33 cellular contexts compared by ENCODE assay signal in genomic region chr4:25921922-25922321, GRCh38.
"Had no signal": no experiment of that assay in that cellular context is flagged by ENCODE, and none has a peak within 500 bp of the region (broad histone marks: within the 10 kb centered on the region; RNA-seq: fewer than 3 reads in every experiment).

No MANE protein-coding gene starts in this region.

- H3K4me1 Mint-ChIP-seq: activated B cell treated with CpG ODN at 0.5 μM for 24 hours had no signal

- DNase-seq: activated B cell treated with CpG ODN at 0.5 μM for 24 hours; activated CD4-positive, alpha-beta T cell treated with anti-CD3 and anti-CD28 coated beads for 48 hours; activated CD4-positive, alpha-beta T cell treated with anti-CD3 and anti-CD28 coated beads, Interleukin-2, amount 50 U/mL, for 1 hour; activated CD4-positive, alpha-beta T cell treated with anti-CD3 and anti-CD28 coated beads, Interleukin-2, amount 50 U/mL, for 48 hours; activated CD8-positive, alpha-beta memory T cell treated with anti-CD3 and anti-CD28 coated beads, Interleukin-2, amount 10 ng/mL, durations not matched to agents 7 days and 5 days; activated CD8-positive, alpha-beta memory T cell treated with anti-CD3 and anti-CD28 coated beads, Interleukin-2, amount 50 U/mL, for 4 hours; activated CD8-positive, alpha-beta T cell treated with anti-CD3 and anti-CD28 coated beads, Interleukin-2, amount 10 ng/mL, durations not matched to agents 7 days and 5 days; activated effector memory CD4-positive, alpha-beta T cell treated with anti-CD3 and anti-CD28 coated beads, Interleukin-2, amount 50 U/mL, for 16 hours; activated naive CD4-positive, alpha-beta T cell treated with anti-CD3 and anti-CD28 coated beads for 36 hours; activated naive CD8-positive, alpha-beta T cell treated with anti-CD3 and anti-CD28 coated beads for 36 hours; activated naive CD8-positive, alpha-beta T cell treated with anti-CD3 and anti-CD28 coated beads, Interleukin-2, amount 50 U/mL, for 24 hours; activated T-cell treated with anti-CD3 and anti-CD28 coated beads, Interleukin-2, amount 50 U/mL, for 1 hour; adrenal gland; amygdala; aorta; body of pancreas; central memory CD4-positive, alpha-beta T cell; cerebellar nuclear complex; colonic mucosa; dorsolateral prefrontal cortex; effector memory CD4-positive, alpha-beta T cell; endodermal cell; foreskin fibroblast; glutamatergic neuron; T-helper 1 cell; T-helper 17 cell; T1000; WERI-Rb-1 had no signal

- H3K9me3 ChIP-seq: adrenal gland, body of pancreas, colonic mucosa had no signal

- H3K4me3 ChIP-seq: adrenal gland, body of pancreas, colonic mucosa, dorsolateral prefrontal cortex had no signal

- H3K27me3 Mint-ChIP-seq: activated B cell treated with CpG ODN at 0.5 μM for 24 hours; activated CD8-positive, alpha-beta memory T cell treated with anti-CD3 and anti-CD28 coated beads, Interleukin-2, amount 10 ng/mL, durations not matched to agents 7 days and 5 days; activated naive CD4-positive, alpha-beta T cell treated with anti-CD3 and anti-CD28 coated beads, Interleukin-2, amount 50 U/mL, for 24 hours; activated naive CD8-positive, alpha-beta T cell treated with anti-CD3 and anti-CD28 coated beads for 36 hours; activated naive CD8-positive, alpha-beta T cell treated with anti-CD3 and anti-CD28 coated beads, Interleukin-2, amount 50 U/mL, for 24 hours; activated T-helper 17 cell treated with anti-CD3 and anti-CD28 coated beads, Interleukin-2, amount 50 U/mL, for 72 hours; T-helper 17 cell had no signal

- H3K36me3 ChIP-seq: adrenal gland, colonic mucosa, WERI-Rb-1 had no signal

- H3K4me3 Mint-ChIP-seq: activated B cell treated with CpG ODN at 0.5 μM for 24 hours; activated CD8-positive, alpha-beta memory T cell treated with anti-CD3 and anti-CD28 coated beads, Interleukin-2, amount 10 ng/mL, durations not matched to agents 7 days and 5 days; activated CD8-positive, alpha-beta T cell treated with anti-CD3 and anti-CD28 coated beads, Interleukin-2, amount 10 ng/mL, durations not matched to agents 7 days and 5 days; activated naive CD4-positive, alpha-beta T cell treated with anti-CD3 and anti-CD28 coated beads for 36 hours; activated naive CD4-positive, alpha-beta T cell treated with anti-CD3 and anti-CD28 coated beads, Interleukin-2, amount 50 U/mL, for 24 hours; activated naive CD8-positive, alpha-beta T cell treated with anti-CD3 and anti-CD28 coated beads for 36 hours; activated naive CD8-positive, alpha-beta T cell treated with anti-CD3 and anti-CD28 coated beads, Interleukin-2, amount 50 U/mL, for 24 hours; activated T-helper 17 cell treated with anti-CD3 and anti-CD28 coated beads, Interleukin-2, amount 50 U/mL, for 72 hours; endodermal cell; T-helper 17 cell; T-helper 2 cell treated with Interferon-gamma antibody and Interleukin-4, amounts not matched to agents 5 μg/mL and 100 μg/mL, for 36 hours had no signal

- H3K27me3 ChIP-seq: adrenal gland, body of pancreas, colonic mucosa, dorsolateral prefrontal cortex had no signal

- ATAC-seq: activated CD4-positive, CD25-positive, alpha-beta regulatory T cell treated with anti-CD3 and anti-CD28 coated beads, Interleukin-2, amount 50 U/mL, for 24 hours; activated CD8-positive, alpha-beta memory T cell treated with anti-CD3 and anti-CD28 coated beads, Interleukin-2, amount 10 ng/mL, durations not matched to agents 7 days and 5 days; activated CD8-positive, alpha-beta T cell treated with anti-CD3 and anti-CD28 coated beads, Interleukin-2, amount 10 ng/mL, durations not matched to agents 7 days and 5 days; activated naive CD8-positive, alpha-beta T cell treated with anti-CD3 and anti-CD28 coated beads, Interleukin-2, amount 50 U/mL, for 24 hours; activated T-helper 17 cell treated with anti-CD3 and anti-CD28 coated beads, Interleukin-2, amount 50 U/mL, for 72 hours; body of pancreas; esophagus mucosa; T-helper 17 cell had no signal

- H3K27ac ChIP-seq: adrenal gland, body of pancreas, colonic mucosa, dorsolateral prefrontal cortex, WERI-Rb-1 had no signal

- H3K9me3 Mint-ChIP-seq: activated B cell treated with CpG ODN at 0.5 μM for 24 hours; activated naive CD4-positive, alpha-beta T cell treated with anti-CD3 and anti-CD28 coated beads for 36 hours; activated naive CD4-positive, alpha-beta T cell treated with anti-CD3 and anti-CD28 coated beads, Interleukin-2, amount 50 U/mL, for 24 hours; activated naive CD8-positive, alpha-beta T cell treated with anti-CD3 and anti-CD28 coated beads for 36 hours; activated naive CD8-positive, alpha-beta T cell treated with anti-CD3 and anti-CD28 coated beads, Interleukin-2, amount 50 U/mL, for 24 hours; activated T-helper 17 cell treated with anti-CD3 and anti-CD28 coated beads, Interleukin-2, amount 50 U/mL, for 72 hours; T-helper 2 cell treated with Interferon-gamma antibody and Interleukin-4, amounts not matched to agents 5 μg/mL and 100 μg/mL, for 36 hours had no signal

- H3K27ac Mint-ChIP-seq: activated B cell treated with CpG ODN at 0.5 μM for 24 hours; activated CD8-positive, alpha-beta memory T cell treated with anti-CD3 and anti-CD28 coated beads, Interleukin-2, amount 10 ng/mL, durations not matched to agents 7 days and 5 days; activated CD8-positive, alpha-beta T cell treated with anti-CD3 and anti-CD28 coated beads, Interleukin-2, amount 10 ng/mL, durations not matched to agents 7 days and 5 days; activated naive CD4-positive, alpha-beta T cell treated with anti-CD3 and anti-CD28 coated beads for 36 hours; activated naive CD4-positive, alpha-beta T cell treated with anti-CD3 and anti-CD28 coated beads, Interleukin-2, amount 50 U/mL, for 24 hours; activated naive CD8-positive, alpha-beta T cell treated with anti-CD3 and anti-CD28 coated beads for 36 hours; activated naive CD8-positive, alpha-beta T cell treated with anti-CD3 and anti-CD28 coated beads, Interleukin-2, amount 50 U/mL, for 24 hours; activated T-helper 17 cell treated with anti-CD3 and anti-CD28 coated beads, Interleukin-2, amount 50 U/mL, for 72 hours; endodermal cell; T-helper 17 cell; T-helper 2 cell treated with Interferon-gamma antibody and Interleukin-4, amounts not matched to agents 5 μg/mL and 100 μg/mL, for 36 hours had no signal
